In genomic region chr3:32482693-32483092, GRCh38 we compare ENCODE assay signal across 12 cellular contexts. TPM values are rescaled to one million over a fixed set of nuclear protein-coding genes. Genes with fewer than 3 reads are reported as not detected.
DNase-seq lines count a peak whose midpoint lies in the region; ATAC-seq lines count a peak whose summit lies in the region.
"Had no signal": no experiment of that assay in that cellular context is flagged by ENCODE, and none has a peak within 500 bp of the region (broad histone marks: within the 10 kb centered on the region; RNA-seq: fewer than 3 reads in every experiment).

No MANE protein-coding gene starts in this region.

- POLR2A ChIA-PET in T-cell (lab: Charles Lee), result interaction anchor here in 1 of 2 donors (0.6 kb wide), 1 partner anchor 199 kb away, joined by 3 read pairs; no protein-coding TSS in a partner anchor

- H3K4me3 ChIP-seq in H7 (ENCODE audit: insufficient read depth, low read depth, low read length), result no peak overlapping the region

- H3K27me3 Mint-ChIP-seq in stimulated activated naive CD8-positive, alpha-beta T cell treated with anti-CD3 and anti-CD28 coated beads, Interleukin-15, Interleukin-2, amounts not matched to agents 100 ng/mL and 50 ng/mL, for 24 hours, result no peaks in the 10 kb centered on the region
- H3K27me3 Mint-ChIP-seq in T-cell, result no peaks in the 10 kb centered on the region
- H3K27me3 Mint-ChIP-seq in memory B cell, result no peaks in the 10 kb centered on the region

- DNase-seq in stimulated activated naive CD8-positive, alpha-beta T cell treated with anti-CD3 and anti-CD28 coated beads, Interleukin-15, Interleukin-2, amounts not matched to agents 100 U/mL and 50 U/mL, for 24 hours, result no peak
- no peak for DNase-seq in T-cell
- no peak for DNase-seq in memory B cell (ENCODE audit: low spot score in 2 of 2)
- DNase-seq in H7, result no peak
- no peak for DNase-seq in medulla oblongata (ENCODE audit: extremely low spot score)
- DNase-seq: C1 segment of cervical spinal cord, DMS 273 treated with DMSO at 0.1 percent for 48 hours, H9, NCI-H1694 treated with DMSO at 0.1 percent for 48 hours, Right ventricle myocardium superior had no signal

- ATAC-seq in stimulated activated naive CD8-positive, alpha-beta T cell treated with anti-CD3 and anti-CD28 coated beads, Interleukin-15, Interleukin-2, amounts not matched to agents 100 U/mL and 50 U/mL, for 24 hours, result no peak
- ATAC-seq in T-cell (replicated peaks in 1 of 4) (no peak), memory B cell (ENCODE audit: low read depth) (no peak), HG03378 (IDR thresholded peaks at IDR 0.05; ENCODE audit: unreplicated experiment) (no peak)

- peaks cover 81% of the 10 kb centered on the region for H3K36me3 Mint-ChIP-seq in stimulated activated naive CD8-positive, alpha-beta T cell treated with anti-CD3 and anti-CD28 coated beads, Interleukin-15, Interleukin-2, amounts not matched to agents 100 ng/mL and 50 ng/mL, for 24 hours (ENCODE audit: low read depth)
- peaks cover 63% of the 10 kb centered on the region for H3K36me3 Mint-ChIP-seq in T-cell
- H3K36me3 Mint-ChIP-seq in memory B cell, result peaks cover 35% of the 10 kb centered on the region

- H3K27me3 ChIP-seq in H7 (ENCODE audit: control insufficient read depth, insufficient read depth, low read length), result no peaks in the 10 kb centered on the region

- H3K9me3 Mint-ChIP-seq in stimulated activated naive CD8-positive, alpha-beta T cell treated with anti-CD3 and anti-CD28 coated beads, Interleukin-15, Interleukin-2, amounts not matched to agents 100 ng/mL and 50 ng/mL, for 24 hours, result no peaks in the 10 kb centered on the region
- no peaks in the 10 kb centered on the region for H3K9me3 Mint-ChIP-seq in T-cell
- no peaks in the 10 kb centered on the region for H3K9me3 Mint-ChIP-seq in memory B cell
- H3K9me3 Mint-ChIP-seq: H9 had no signal

- peak overlapping the region; percentile 13 for H3K27ac Mint-ChIP-seq in stimulated activated naive CD8-positive, alpha-beta T cell treated with anti-CD3 and anti-CD28 coated beads, Interleukin-15, Interleukin-2, amounts not matched to agents 100 ng/mL and 50 ng/mL, for 24 hours
- H3K27ac Mint-ChIP-seq in T-cell (peak overlapping the region; percentile 2 to 25), memory B cell (peak overlapping the region; percentile 78)

- CTCF ChIA-PET in T-cell (lab: Charles Lee), result interaction anchor here (1.0 to 1.4 kb wide), 3 partner anchors 11 to 27 kb away, joined by 4 to 11 read pairs (median 5); no protein-coding TSS in a partner anchor

- no peak overlapping the region for H3K4me3 Mint-ChIP-seq in stimulated activated naive CD8-positive, alpha-beta T cell treated with anti-CD3 and anti-CD28 coated beads, Interleukin-15, Interleukin-2, amounts not matched to agents 100 ng/mL and 50 ng/mL, for 24 hours
- H3K4me3 Mint-ChIP-seq in T-cell (no peak overlapping the region), memory B cell (no peak overlapping the region)
- H3K4me3 Mint-ChIP-seq: H9 had no signal

- peaks cover 2% of the 10 kb centered on the region; the same call in 1 of the 2 replicates for H3K36me3 ChIP-seq in H7 (replicated peaks; ENCODE audit: control insufficient read depth, insufficient read depth, low read length)

- peaks cover 43% of the 10 kb centered on the region for H3K4me1 Mint-ChIP-seq in stimulated activated naive CD8-positive, alpha-beta T cell treated with anti-CD3 and anti-CD28 coated beads, Interleukin-15, Interleukin-2, amounts not matched to agents 100 ng/mL and 50 ng/mL, for 24 hours (ENCODE audit: low read depth)
- H3K4me1 Mint-ChIP-seq in T-cell (peaks cover 20 to 44% (median 32%) of the 10 kb centered on the region in 3 donors), memory B cell (peaks cover 36% of the 10 kb centered on the region)
- H3K4me1 Mint-ChIP-seq: H9 had no signal

RNA-seq across cellular contexts. Expression of gene CMTM6, which starts 20.0 kb away (rescaled TPM):
- total RNA-seq in T-cell, result 10 to 100 TPM; 34.8 to 47.6 (median 40.4) TPM
- 48.2 and 53.9 TPM in 2 replicates for total RNA-seq in H7 (2014; rRNA removed; shearing (Covaris generic))

Comparison
In these comparisons a context has a peak if more than half of its experiments do, and no peak if none do; other contexts are left out.
1. H3K27ac Mint-ChIP-seq: peak in every context shown above with its lines; median percentile 78 in memory B cell; 14 in T-cell; 13 in stimulated activated naive CD8-positive, alpha-beta T cell treated with anti-CD3 and anti-CD28 coated beads, Interleukin-15, Interleukin-2, amounts not matched to agents 100 ng/mL and 50 ng/mL, for 24 hours.